Comparison of ENCODE assay signal across 8 cellular contexts in genomic region chr19:3366761-3367571, GRCh38. TPM values are rescaled to one million over a fixed set of nuclear protein-coding genes. Genes with fewer than 3 reads are reported as not detected.
DNase-seq lines count a peak whose midpoint lies in the region; ATAC-seq and TF ChIP-seq lines count a peak whose summit lies in the region.

No MANE protein-coding gene starts in this region.

- intact Hi-C loops in heart right ventricle (cut with DNase I) = loop anchor here in 6 of 10 donors (2.0 to 5.0 kb wide), 4 partner anchors 35 to 62 kb away; no protein-coding TSS in a partner anchor

- H3K4me3 ChIP-seq in HUES64 (ENCODE audit: low read length) (peak overlapping the region; percentile 45), heart right ventricle (peak overlapping the region; percentile 78 to 95 (median 84)), rectal smooth muscle tissue (ENCODE audit: low read length) (peak overlapping the region; percentile 65)

- peak; percentile 25 to 58 (median 36) for ATAC-seq in heart right ventricle
- no peak for ATAC-seq in HG02884 (IDR thresholded peaks at IDR 0.05; ENCODE audit: unreplicated experiment)

- peaks cover 97% of the 10 kb centered on the region for H3K27me3 ChIP-seq in HUES64 (ENCODE audit: insufficient read depth, low read length)
- no peaks in the 10 kb centered on the region for H3K27me3 ChIP-seq in heart right ventricle
- H3K27me3 ChIP-seq in rectal smooth muscle tissue (ENCODE audit: control insufficient read depth, insufficient read depth, low read length) = no peaks in the 10 kb centered on the region

- DNase-seq in DMS79 (lab: John Stamatoyannopoulos, UW) = peak; percentile 20
- DNase-seq in activated T-cell treated with anti-CD3 and anti-CD28 coated beads, Interleukin-2, amount 50 U/mL, for 48 hours = peak; percentile 50 to 54
- peak; percentile 58 to 63 for DNase-seq in heart right ventricle
- no peak for DNase-seq in activated gamma-delta T cell treated with Interleukin-2 at 50 U/mL for 16 hours
- no peak for DNase-seq in DMS114 treated with DMSO at 0.1 percent for 48 hours (lab: John Stamatoyannopoulos, UW; ENCODE audit: unreplicated experiment)

- H3K9ac ChIP-seq in HUES64 (ENCODE audit: low read depth, low read length) (no peak overlapping the region), rectal smooth muscle tissue (ENCODE audit: low read length) (peak overlapping the region; percentile 62)

- under 1% methylated on average over 53 of the region's 61 CpGs for WGBS in HUES64
- 1% methylated on average over 44 to 61 of the region's 61 CpGs for WGBS in heart right ventricle, 2 donors

- H3K4me1 ChIP-seq in HUES64 (ENCODE audit: insufficient read depth, low read length) (no peaks in the 10 kb centered on the region; the same call in 1 of the 2 replicates), heart right ventricle (peaks cover 25 to 71% (median 61%) of the 10 kb centered on the region in 9 donors), rectal smooth muscle tissue (ENCODE audit: control insufficient read depth, insufficient read depth, low read length) (peaks cover 49% of the 10 kb centered on the region)

- H3K27ac ChIP-seq in HUES64 (ENCODE audit: low read depth, low read length) = no peak overlapping the region
- peak overlapping the region; percentile 94 to 100 (median 98) for H3K27ac ChIP-seq in heart right ventricle
- peak overlapping the region; percentile 99 for H3K27ac ChIP-seq in rectal smooth muscle tissue (ENCODE audit: low read depth, low read length)

- H3K9me3 ChIP-seq in HUES64 (ENCODE audit: insufficient read depth, low read depth, low read length) (no peaks in the 10 kb centered on the region), heart right ventricle (no peaks in the 10 kb centered on the region)

- H3K36me3 ChIP-seq in HUES64 (ENCODE audit: insufficient read depth, low read length) (no peaks in the 10 kb centered on the region), heart right ventricle (peaks cover 0 to 4% (median 0%) of the 10 kb centered on the region in 9 donors), rectal smooth muscle tissue (ENCODE audit: control insufficient read depth, insufficient read depth, low read length) (no peaks in the 10 kb centered on the region)

- no peak for TF ChIP-seq CTCF in heart right ventricle (IDR thresholded peaks at IDR 0.05)

RNA-seq across cellular contexts. Expression of gene NFIC, which starts 0.6 kb away (rescaled TPM):
- 2.4 TPM for polyA plus RNA-seq in HUES64 (2013, experiment 1 of 2)
- polyA plus RNA-seq in HUES64 (2013, experiment 2 of 2) = 4.1 TPM
- 100 to 1,000 TPM; 132 to 217 (median 161) TPM for total RNA-seq in heart right ventricle
- polyA plus RNA-seq in heart right ventricle = 100 to 1,000 TPM in 1 of 2 donors, 10 to 100 TPM in 1; 52.3 to 147 TPM

Comparison
In these comparisons a context has a peak if more than half of its experiments do, and no peak if none do; other contexts are left out.
1. DNase-seq: peak in DMS79 (single experiment), activated T-cell treated with anti-CD3 and anti-CD28 coated beads, Interleukin-2, amount 50 U/mL, for 48 hours (2 of 2) and heart right ventricle (2 of 2); none in activated gamma-delta T cell treated with Interleukin-2 at 50 U/mL for 16 hours (single experiment) and DMS114 treated with DMSO at 0.1 percent for 48 hours (single experiment).
2. Peak in every context shown above with its lines, with median percentiles within 50 percentile points of each other: H3K4me3 ChIP-seq.